9 cellular contexts compared by ENCODE assay signal in the genomic region with DNA sequence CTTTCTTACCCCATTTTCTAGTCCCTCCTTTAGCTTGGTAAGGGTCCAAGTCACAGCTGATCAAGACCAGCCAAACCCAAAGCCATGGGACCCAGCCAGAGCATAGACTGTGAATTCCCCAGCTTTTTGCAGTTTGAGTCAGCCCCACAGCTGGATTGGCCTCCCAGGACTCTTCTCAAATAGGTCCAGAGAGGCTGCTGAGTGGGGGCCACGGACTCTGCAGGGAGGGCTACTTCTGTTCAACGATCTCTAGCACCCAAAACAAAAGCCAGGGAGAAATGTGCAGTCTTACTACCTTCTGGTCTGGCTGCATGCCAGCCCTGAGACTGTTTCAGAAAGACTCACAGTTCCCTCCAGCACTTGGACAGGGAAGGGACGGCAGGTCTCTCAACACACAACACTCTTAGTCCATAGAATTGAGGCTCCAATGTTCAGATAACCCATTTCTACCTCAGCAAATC. TPM values are rescaled to one million over a fixed set of nuclear protein-coding genes. Genes with fewer than 3 reads are reported as not detected.
DNase-seq lines count a peak whose midpoint lies in the region; ATAC-seq and TF ChIP-seq lines count a peak whose summit lies in the region.
"Had no signal": no experiment of that assay in that cellular context is flagged by ENCODE, and none has a peak within 500 bp of the region (broad histone marks: within the 10 kb centered on the region; RNA-seq: fewer than 3 reads in every experiment).

No MANE protein-coding gene starts in this region.

- H3K4me3 ChIP-seq in Loucy (ENCODE audit: low read length, poor library complexity, severe bottlenecking) = no peak overlapping the region
- peak overlapping the region; percentile 69 to 84 (median 73) for H3K4me3 ChIP-seq in mammary epithelial cell (replicated peaks in 1 of 3; ENCODE audit: insufficient read depth in 1 of 3, low read depth in 2 of 3, low read length in 3 of 3)
- peak overlapping the region; percentile 75 for H3K4me3 ChIP-seq in skeletal muscle cell (ENCODE audit: low read depth, low read length)

- CTCF ChIA-PET in mammary epithelial cell (lab: Charles Lee; ENCODE audit: low non-redundant PET) = no interaction called here

- no peaks in the 10 kb centered on the region for H3K9me2 ChIP-seq in Loucy (replicated peaks; ENCODE audit: low read depth, low read length)

- H3F3A ChIP-seq in Loucy (ENCODE audit: low read depth) = no peaks in the 10 kb centered on the region

- WGBS in mammary epithelial cell (ENCODE audit: low coverage, missing lambda C conversion rate) = 14% methylated on average over 3 of the region's 3 CpGs

- H3K4me1 ChIP-seq in Loucy (ENCODE audit: insufficient read depth, low read length, poor library complexity, severe bottlenecking) (peaks cover 47% of the 10 kb centered on the region), mammary epithelial cell (ENCODE audit: insufficient read depth, low read length) (peaks cover 55% of the 10 kb centered on the region)

- H3K9ac ChIP-seq in Loucy (ENCODE audit: low read depth, low read length, poor library complexity, severe bottlenecking) (peak overlapping the region; percentile 27), mammary epithelial cell (ENCODE audit: insufficient read depth, low read length) (peak overlapping the region; percentile 80)

- intact Hi-C loops in mammary epithelial cell (cut with micrococcal nuclease) = loop anchor here (5.0 kb wide), 1 partner anchor 186 kb away; no protein-coding TSS in a partner anchor

- dilution Hi-C loops in mammary epithelial cell (cut with HindIII; ENCODE audit: low sequenced_read_pairs) = no loop called here

- H3K27me3 ChIP-seq in Loucy (ENCODE audit: insufficient read depth, low read length, poor library complexity, severe bottlenecking) (no peaks in the 10 kb centered on the region), mammary epithelial cell (ENCODE audit: insufficient read depth, low read length) (no peaks in the 10 kb centered on the region)

- H3K4me2 ChIP-seq in Loucy (ENCODE audit: low read depth, low read length, poor library complexity, severe bottlenecking) (peak overlapping the region; percentile 68), mammary epithelial cell (ENCODE audit: insufficient read depth, low read depth, low read length) (peak overlapping the region; percentile 79)

- peak overlapping the region; percentile 58 for H3K27ac ChIP-seq in mammary epithelial cell (ENCODE audit: insufficient read depth, low read depth, low read length)
- H3K27ac ChIP-seq: 22Rv1 had no signal

- 0 out of 2 replicates have a peak overlapping the region, but pooled peaks have one; percentile 65 for H2AFZ ChIP-seq in Loucy (ENCODE audit: low read length)
- H2AFZ ChIP-seq in mammary epithelial cell (ENCODE audit: low read depth, low read length) = no peak overlapping the region

- no peak for ATAC-seq in HG02852 (IDR thresholded peaks at IDR 0.05; ENCODE audit: unreplicated experiment)
- no peak for ATAC-seq in GM21825 (IDR thresholded peaks at IDR 0.05; ENCODE audit: unreplicated experiment)

- no TSS peak for BruUV-seq in mammary epithelial cell (replicated peaks; lab: Mats Ljungman, UMichigan)

- TF ChIP-seq CTCF in Loucy (conservative IDR thresholded peaks at IDR 0.05; ENCODE audit: low read length) (no peak), mammary epithelial cell (conservative IDR thresholded peaks at IDR 0.05 in 1 of 2, IDR thresholded peaks at IDR 0.05 in 1 of 2; ENCODE audit: extremely low read depth in 1 of 2, insufficient read depth in 1 of 2, low read depth in 1 of 2, low read length in 2 of 2) (no peak)

- H3K36me3 ChIP-seq in Loucy (ENCODE audit: insufficient read depth, low read length) (no peaks in the 10 kb centered on the region), mammary epithelial cell (ENCODE audit: insufficient read depth, low read length) (peaks cover 5% of the 10 kb centered on the region)

- no peaks in the 10 kb centered on the region for H3K9me3 ChIP-seq in Loucy (ENCODE audit: insufficient read depth, low read depth, low read length)
- no peaks in the 10 kb centered on the region for H3K9me3 ChIP-seq in mammary epithelial cell (replicated peaks; ENCODE audit: insufficient read depth, low read length)

- H4K20me1 ChIP-seq in Loucy (ENCODE audit: insufficient read depth, low read length, poor library complexity, severe bottlenecking) (no peaks in the 10 kb centered on the region), mammary epithelial cell (ENCODE audit: insufficient read depth, low read length) (no peaks in the 10 kb centered on the region)

- DNase-seq in DMS 273 (lab: John Stamatoyannopoulos, UW; ENCODE audit: unreplicated experiment) (peak; percentile 9), DMS 273 treated with DMSO at 0.1 percent for 48 hours (lab: John Stamatoyannopoulos, UW) (no peak), mammary epithelial cell (peak; percentile 55), skeletal muscle cell (ENCODE audit: low read depth) (no peak), SW 1271 (lab: John Stamatoyannopoulos, UW) (no peak)

- H3K79me2 ChIP-seq in Loucy (ENCODE audit: insufficient read depth, low read length) = no peaks in the 10 kb centered on the region
- H3K79me2 ChIP-seq in mammary epithelial cell (ENCODE audit: insufficient read depth, low read length) = peaks cover 65% of the 10 kb centered on the region

- in situ Hi-C loops in mammary epithelial cell (cut with MboI; ENCODE audit: low sequenced_read_pairs in 2 of 2) = loop anchor here in 1 of 2 donors (5.0 kb wide), 1 partner anchor 44 kb away; no protein-coding TSS in a partner anchor

RNA-seq across cellular contexts. Expression of a gene that starts 1.6 kb away (rescaled TPM):
- 10 to 100 TPM; 71.8 to 89.5 TPM for total RNA-seq in mammary epithelial cell
- 105 TPM for polyA plus RNA-seq in mammary epithelial cell
- 129 TPM for polyA minus RNA-seq in mammary epithelial cell

Comparison
In these comparisons a context has a peak if more than half of its experiments do, and no peak if none do; other contexts are left out.
1. DNase-seq: peak in DMS 273 (single experiment) and mammary epithelial cell (single experiment); none in DMS 273 treated with DMSO at 0.1 percent for 48 hours (single experiment), skeletal muscle cell (single experiment) and SW 1271 (0 of 2).